In genomic region chr7:50471970-50472369, GRCh38 we compare ENCODE assay signal across 29 cellular contexts.
"Had no signal": no experiment of that assay in that cellular context is flagged by ENCODE, and none has a peak within 500 bp of the region (broad histone marks: within the 10 kb centered on the region; RNA-seq: fewer than 3 reads in every experiment).

No MANE protein-coding gene starts in this region.

- H3K4me3 Mint-ChIP-seq: T-cell had no signal

- H3K36me3 Mint-ChIP-seq: T-cell had no signal

- H3K9me3 Mint-ChIP-seq: T-cell had no signal

- H3K4me2 ChIP-seq: KMS-11 had no signal

- H3K9ac ChIP-seq: KMS-11 had no signal

- H3K4me3 ChIP-seq: Peyer's patch, SJCRH30, SK-N-MC had no signal

- H3K27ac ChIP-seq: KMS-11, Peyer's patch, SJCRH30, SK-N-MC had no signal

- H3K36me3 ChIP-seq: SJCRH30 had no signal

- DNase-seq: Karpas-422, MM.1S, MV-4-11, NCI-H1092 treated with DMSO at 0.1 percent for 48 hours, NCI-H1105 treated with DMSO at 0.1 percent for 48 hours, NCI-H1417, NCI-H1436, NCI-H146, NCI-H1694, NCI-H187, NCI-H1930, NCI-H2029 treated with DMSO at 0.1 percent for 48 hours, NCI-H2081 treated with DMSO at 0.1 percent for 48 hours, NCI-H2107, NCI-H226, NCI-H446 treated with DMSO at 0.1 percent for 48 hours, NCI-H510A, NCI-H524, NCI-H526, NCI-H774, Peyer's patch, RPMI8226, SHP77, SIG-M5, SJCRH30, T-cell had no signal

- H3K27ac Mint-ChIP-seq: T-cell had no signal

- H3K4me1 ChIP-seq: SJCRH30 had no signal

- H3K9me3 ChIP-seq: Peyer's patch, SJCRH30 had no signal

- H3K27me3 ChIP-seq: Peyer's patch had no signal

- ATAC-seq: SK-N-SH treated with all-trans-retinoic acid at 6 μM for 48 hours, T-cell had no signal
